Comparison of ENCODE assay signal across 9 cellular contexts in the genomic region with DNA sequence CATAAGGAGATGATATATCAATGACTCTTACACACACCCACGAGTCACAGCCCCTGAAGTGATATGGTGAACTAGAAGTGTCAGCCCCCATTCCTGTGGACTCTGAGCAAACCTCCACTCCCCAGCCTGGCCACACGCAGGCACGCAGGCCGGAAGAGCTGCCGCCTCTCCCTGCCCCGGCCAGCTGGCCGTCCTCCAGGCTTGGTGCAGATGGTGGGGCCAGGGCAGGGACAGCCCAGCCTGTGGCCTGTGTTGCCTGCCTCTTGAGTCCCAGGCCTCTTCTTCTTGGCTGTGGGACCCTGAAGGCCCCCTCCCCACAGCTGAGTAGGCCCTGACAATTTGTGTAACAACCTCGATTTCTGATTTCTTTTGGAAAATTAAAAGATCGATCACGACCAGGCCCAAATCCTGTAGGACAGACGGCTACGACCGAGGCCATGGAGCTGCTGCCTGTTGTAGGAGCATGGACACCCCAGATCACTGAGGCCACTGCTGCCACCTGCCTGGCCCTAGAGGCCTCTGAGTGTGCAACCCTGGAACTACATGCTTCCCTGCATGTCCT. TPM values are rescaled to one million over a fixed set of nuclear protein-coding genes. Genes with fewer than 3 reads are reported as not detected.
DNase-seq lines count a peak whose midpoint lies in the region; ATAC-seq and TF ChIP-seq lines count a peak whose summit lies in the region.
"Had no signal": no experiment of that assay in that cellular context is flagged by ENCODE, and none has a peak within 500 bp of the region (broad histone marks: within the 10 kb centered on the region; RNA-seq: fewer than 3 reads in every experiment).

No MANE protein-coding gene starts in this region.

- H3K4me3 ChIP-seq in Panc1 (ENCODE audit: low read depth in 2 of 2, low read length in 2 of 2) (no peak overlapping the region), ectodermal cell (ENCODE audit: insufficient read depth, low read depth, low read length) (no peak overlapping the region), lower lobe of right lung (no peak overlapping the region), transverse colon (no peak overlapping the region), Karpas-422 (ENCODE audit: low read length) (no peak overlapping the region)
- no peak overlapping the region for H3K4me3 ChIP-seq in effector memory CD4-positive, alpha-beta T cell (ENCODE audit: insufficient read depth, low read depth, low read length, poor library complexity, severe bottlenecking)

- TF ChIP-seq EP300 in transverse colon (IDR thresholded peaks at IDR 0.05; ENCODE audit: low read depth), result no peak

- no peak for TF ChIP-seq POLR2A in transverse colon (IDR thresholded peaks at IDR 0.05)

- no peaks in the 10 kb centered on the region for H4K20me1 ChIP-seq in Karpas-422 (ENCODE audit: insufficient read depth, low read depth, low read length)

- POLR2A ChIA-PET in Panc1 (lab: Charles Lee), result no interaction called here

- H3K27me3 ChIP-seq in Panc1 (ENCODE audit: control insufficient read depth, insufficient read depth, low read length) (no peaks in the 10 kb centered on the region), ectodermal cell (ENCODE audit: control insufficient read depth, insufficient read depth, low read length, poor library complexity, severe bottlenecking) (no peaks in the 10 kb centered on the region), lower lobe of right lung (ENCODE audit: low read depth) (no peaks in the 10 kb centered on the region), transverse colon (no peaks in the 10 kb centered on the region), Karpas-422 (ENCODE audit: low read length) (no peaks in the 10 kb centered on the region)
- no peaks in the 10 kb centered on the region for H3K27me3 ChIP-seq in effector memory CD4-positive, alpha-beta T cell (replicated peaks; ENCODE audit: control insufficient read depth, insufficient read depth, low read length, poor library complexity, severe bottlenecking)

- no peak overlapping the region for H3K4me2 ChIP-seq in Karpas-422 (ENCODE audit: low read depth, low read length, poor library complexity, severe bottlenecking)

- no peaks in the 10 kb centered on the region for H3K9me3 ChIP-seq in Panc1 (ENCODE audit: control insufficient read depth, insufficient read depth, low read depth, low read length)
- no peaks in the 10 kb centered on the region for H3K9me3 ChIP-seq in ectodermal cell (ENCODE audit: control insufficient read depth, low read length)
- no peaks in the 10 kb centered on the region for H3K9me3 ChIP-seq in lower lobe of right lung
- H3K9me3 ChIP-seq in transverse colon, result no peaks in the 10 kb centered on the region
- H3K9me3 ChIP-seq in effector memory CD4-positive, alpha-beta T cell (ENCODE audit: control insufficient read depth, low read length), result no peaks in the 10 kb centered on the region
- no peaks in the 10 kb centered on the region for H3K9me3 ChIP-seq in Karpas-422 (ENCODE audit: low read length)

- intact Hi-C loops in Panc1 (cut with micrococcal nuclease; ENCODE audit: unreplicated experiment) (no loop called here), lower lobe of right lung (cut with DNase I) (no loop called here), transverse colon (cut with DNase I; ENCODE audit: low total_unique reads) (no loop called here)

- peaks cover 10% of the 10 kb centered on the region for H3K4me1 ChIP-seq in Panc1 (ENCODE audit: control insufficient read depth, insufficient read depth, low read length)
- H3K4me1 ChIP-seq in ectodermal cell (ENCODE audit: control insufficient read depth, insufficient read depth, low read length), result peaks cover 26% of the 10 kb centered on the region
- H3K4me1 ChIP-seq in lower lobe of right lung, result peaks cover 43% of the 10 kb centered on the region
- H3K4me1 ChIP-seq in transverse colon, result peaks cover 12 to 29% (median 19%) of the 10 kb centered on the region in 4 donors
- H3K4me1 ChIP-seq in effector memory CD4-positive, alpha-beta T cell (ENCODE audit: control insufficient read depth, insufficient read depth, low read length, poor library complexity, severe bottlenecking), result no peaks in the 10 kb centered on the region
- peaks cover 31% of the 10 kb centered on the region for H3K4me1 ChIP-seq in Karpas-422 (ENCODE audit: low read length)

- no TSS peak for BruUV-seq in Panc1 (replicated peaks; lab: Mats Ljungman, UMichigan)

- whole genome bisulfite sequencing in ectodermal cell, 2 experiments, result 85 to 87% methylated on average over 13 of the region's 13 CpGs
- 40 to 56% methylated on average over 1 to 13 of the region's 13 CpGs for WGBS in transverse colon (ENCODE audit: low coverage in 1 of 2), 2 donors

- H3K36me3 ChIP-seq in Panc1 (ENCODE audit: control insufficient read depth, insufficient read depth, low read length) (no peaks in the 10 kb centered on the region), ectodermal cell (ENCODE audit: control insufficient read depth, insufficient read depth, low read length) (no peaks in the 10 kb centered on the region), lower lobe of right lung (no peaks in the 10 kb centered on the region), transverse colon (no peaks in the 10 kb centered on the region), Karpas-422 (ENCODE audit: insufficient read depth, low read length) (no peaks in the 10 kb centered on the region)
- H3K36me3 ChIP-seq in effector memory CD4-positive, alpha-beta T cell (ENCODE audit: control insufficient read depth, insufficient read depth, low read length), result no peaks in the 10 kb centered on the region

- H3K9me2 ChIP-seq in Karpas-422 (replicated peaks; ENCODE audit: insufficient read depth, low read length), result no peaks in the 10 kb centered on the region

- CTCF ChIA-PET in Panc1 (lab: Charles Lee), result no interaction called here

- TF ChIP-seq CTCF in Panc1 (IDR thresholded peaks at IDR 0.05), result no peak; the same call in 1 of the 2 replicates
- TF ChIP-seq CTCF in lower lobe of right lung (IDR thresholded peaks at IDR 0.05), result no peak
- no peak for TF ChIP-seq CTCF in transverse colon (IDR thresholded peaks at IDR 0.05)

- no peak overlapping the region for H3K9ac ChIP-seq in Karpas-422 (ENCODE audit: low read length)

- no peaks in the 10 kb centered on the region for H3K79me2 ChIP-seq in Karpas-422 (ENCODE audit: low read length)

- no peak overlapping the region for H2AFZ ChIP-seq in Karpas-422 (ENCODE audit: low read length)

- ATAC-seq in Panc1 (peak; percentile 87), lower lobe of right lung (peak; percentile 70 to 77), GM19328 (IDR thresholded peaks at IDR 0.05; ENCODE audit: unreplicated experiment) (no peak)

- in situ Hi-C loops in Panc1 (cut with HindIII; ENCODE audit: low pct_unique_long_range_greater_than_20kb, low sequenced_read_pairs), result no loop called here
- in situ Hi-C loops in transverse colon (cut with MboI; ENCODE audit: low pct_ligation_motif_present in 1 of 4, low pct_unique_long_range_greater_than_20kb in 1 of 4, low sequenced_read_pairs in 3 of 4), result no loop called here

- DNase-seq in Panc1 (ENCODE audit: low read depth, low spot score) (no peak), lower lobe of right lung (peak; percentile 77), transverse colon (peak; percentile 64), NCI-H2196 treated with DMSO at 0.1 percent for 48 hours (lab: John Stamatoyannopoulos, UW; ENCODE audit: unreplicated experiment) (no peak), Karpas-422 (no peak)
- no peak for DNase-seq in effector memory CD4-positive, alpha-beta T cell
- DNase-seq: activated gamma-delta T cell had no signal

- H3K27ac ChIP-seq in Panc1 (ENCODE audit: low read length) (peak overlapping the region; percentile 54; the same call in 1 of the 2 replicates), ectodermal cell (ENCODE audit: insufficient read depth, low read depth, low read length, poor library complexity, severe bottlenecking) (peak overlapping the region; percentile 36), lower lobe of right lung (peak overlapping the region; percentile 31), transverse colon (peak overlapping the region in 3 of 4 donors; percentile 14 to 36 (median 18)), Karpas-422 (ENCODE audit: low read length) (no peak overlapping the region)
- H3K27ac ChIP-seq in effector memory CD4-positive, alpha-beta T cell (ENCODE audit: insufficient read depth, low read length, poor library complexity, severe bottlenecking), result no peak overlapping the region

RNA-seq across cellular contexts. Expression of a gene that starts 10.0 kb away (rescaled TPM):
- total RNA-seq in Panc1 (2021; ENCODE audit: unreplicated experiment), result 155 TPM
- polyA plus RNA-seq in Panc1 (2012; ENCODE audit: insufficient read length), result 100 TPM
- 114 TPM for polyA plus RNA-seq in ectodermal cell (2013, experiment 1 of 4)
- 106 TPM for polyA plus RNA-seq in ectodermal cell (2013, experiment 2 of 4)
- 79.6 TPM for polyA plus RNA-seq in ectodermal cell (2013, experiment 3 of 4)
- 86.4 TPM for polyA plus RNA-seq in ectodermal cell (2013, experiment 4 of 4)
- total RNA-seq in lower lobe of right lung, result 232 TPM
- 100 to 1,000 TPM; 124 to 368 (median 158) TPM for total RNA-seq in transverse colon
- 44.1 and 49.3 TPM in 2 replicates for total RNA-seq in Karpas-422 (2014; rRNA removed; shearing (Covaris generic); ENCODE audit: low replicate concordance)

Comparison
In these comparisons a context has a peak if more than half of its experiments do, and no peak if none do; other contexts are left out.
1. DNase-seq: peak in lower lobe of right lung (single experiment) and transverse colon (single experiment); none in Panc1 (single experiment), NCI-H2196 treated with DMSO at 0.1 percent for 48 hours (single experiment), effector memory CD4-positive, alpha-beta T cell (0 of 3) and Karpas-422 (single experiment).
2. H3K27ac ChIP-seq: peak in Panc1 (single experiment), ectodermal cell (single experiment), lower lobe of right lung (single experiment) and transverse colon (3 of 4); none in effector memory CD4-positive, alpha-beta T cell (single experiment) and Karpas-422 (single experiment).